Comparison of ENCODE assay signal across 24 cellular contexts in the genomic region with DNA sequence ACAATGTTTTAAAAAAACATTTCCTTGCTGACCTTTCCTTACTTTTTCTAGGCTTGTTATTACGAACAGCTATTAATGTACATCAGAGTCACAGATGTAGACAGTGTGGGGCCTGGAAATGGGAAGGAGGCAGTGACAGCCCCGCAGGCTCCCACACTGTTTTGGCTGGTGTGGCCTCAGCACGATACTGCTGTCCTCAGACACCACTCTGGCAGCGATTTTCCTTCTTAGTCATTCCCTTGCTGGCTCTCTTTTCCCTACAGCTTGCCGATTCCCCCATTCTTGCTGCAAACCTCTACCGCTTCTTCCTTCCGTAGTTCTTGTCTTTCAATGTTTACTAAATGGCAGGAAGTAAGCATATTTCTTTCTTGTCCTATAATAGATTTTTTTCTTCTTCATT.
DNase-seq lines count a peak whose midpoint lies in the region; ATAC-seq and TF ChIP-seq lines count a peak whose summit lies in the region.
"Had no signal": no experiment of that assay in that cellular context is flagged by ENCODE, and none has a peak within 500 bp of the region (broad histone marks: within the 10 kb centered on the region; RNA-seq: fewer than 3 reads in every experiment).

No MANE protein-coding gene starts in this region.

- no peak overlapping the region for H3K4me3 Mint-ChIP-seq in osteocyte (ENCODE audit: unreplicated experiment)
- no peak overlapping the region for H3K4me3 Mint-ChIP-seq in GM23338
- H3K4me3 Mint-ChIP-seq: activated CD4-positive, alpha-beta T cell treated with anti-CD3 and anti-CD28 coated beads, Interleukin-2, amount 10 ng/mL, durations not matched to agents 24 days and 14 days; activated CD8-positive, alpha-beta memory T cell treated with anti-CD3 and anti-CD28 coated beads, Interleukin-2, amount 10 ng/mL, durations not matched to agents 7 days and 5 days; activated naive CD8-positive, alpha-beta T cell; activated T-helper 1 cell treated with anti-CD3 and anti-CD28 coated beads, Interleukin-12 subunit alpha, Interleukin-12 subunit beta, Interleukin-2, Interleukin-4 antibody, amounts not matched to agents 30 ng/mL and 10 ng/mL and 1 ng/mL, durations not matched to agents 14 hours and 24 hours and 36 hours; neural crest cell; T-cell had no signal

- 23 to 54% methylated on average over 7 of the region's 7 CpGs for WGBS in gastroesophageal sphincter (ENCODE audit: low coverage in 1 of 2), 2 donors

- no peaks in the 10 kb centered on the region for H3K9me3 ChIP-seq in gastroesophageal sphincter
- H3K9me3 ChIP-seq: BLaER1, uterus had no signal

- no peaks in the 10 kb centered on the region for H3K79me2 ChIP-seq in GM23338 (replicated peaks; ENCODE audit: insufficient read depth)

- peaks cover 41% of the 10 kb centered on the region for H3K4me1 Mint-ChIP-seq in osteocyte (ENCODE audit: unreplicated experiment)
- peaks cover 4% of the 10 kb centered on the region; the same call in 2 of the 3 replicates for H3K4me1 Mint-ChIP-seq in GM23338
- H3K4me1 Mint-ChIP-seq: activated CD4-positive, alpha-beta T cell treated with anti-CD3 and anti-CD28 coated beads, Interleukin-2, amount 10 ng/mL, durations not matched to agents 24 days and 14 days; activated CD8-positive, alpha-beta memory T cell treated with anti-CD3 and anti-CD28 coated beads, Interleukin-2, amount 10 ng/mL, durations not matched to agents 7 days and 5 days; T-cell had no signal

- no peak for TF ChIP-seq CTCF in gastroesophageal sphincter (IDR thresholded peaks at IDR 0.05)
- TF ChIP-seq CTCF in osteocyte (IDR thresholded peaks at IDR 0.05): no peak
- TF ChIP-seq CTCF in GM23338 (conservative IDR thresholded peaks at IDR 0.05; ENCODE audit: low read depth in 2 of 2): no peak

- H3K27ac ChIP-seq in gastroesophageal sphincter: peak overlapping the region; percentile 58 to 66 (median 62)
- no peak overlapping the region for H3K27ac ChIP-seq in GM23338 (ENCODE audit: low read depth)
- H3K27ac ChIP-seq: BLaER1, foreskin keratinocyte had no signal

- peak overlapping the region; percentile 11 for H3K27ac Mint-ChIP-seq in osteocyte (ENCODE audit: unreplicated experiment)
- no peak overlapping the region; the same call in 1 of the 2 replicates for H3K27ac Mint-ChIP-seq in GM23338
- H3K27ac Mint-ChIP-seq: activated CD4-positive, alpha-beta T cell treated with anti-CD3 and anti-CD28 coated beads, Interleukin-2, amount 10 ng/mL, durations not matched to agents 24 days and 14 days; activated CD8-positive, alpha-beta memory T cell treated with anti-CD3 and anti-CD28 coated beads, Interleukin-2, amount 10 ng/mL, durations not matched to agents 7 days and 5 days; activated naive CD8-positive, alpha-beta T cell; activated T-helper 1 cell treated with anti-CD3 and anti-CD28 coated beads, Interleukin-12 subunit alpha, Interleukin-12 subunit beta, Interleukin-2, Interleukin-4 antibody, amounts not matched to agents 30 ng/mL and 10 ng/mL and 1 ng/mL, durations not matched to agents 14 hours and 24 hours and 36 hours; T-cell had no signal

- H3K4me1 ChIP-seq in gastroesophageal sphincter (peaks cover 6 to 34% (median 12%) of the 10 kb centered on the region in 3 donors), GM23338 (ENCODE audit: insufficient read depth) (no peaks in the 10 kb centered on the region)
- H3K4me1 ChIP-seq: BLaER1 had no signal

- H3K36me3 Mint-ChIP-seq in osteocyte (ENCODE audit: unreplicated experiment) (peaks cover 3% of the 10 kb centered on the region), GM23338 (ENCODE audit: low read depth) (no peaks in the 10 kb centered on the region)
- H3K36me3 Mint-ChIP-seq: activated CD8-positive, alpha-beta memory T cell treated with anti-CD3 and anti-CD28 coated beads, Interleukin-2, amount 10 ng/mL, durations not matched to agents 7 days and 5 days; activated naive CD8-positive, alpha-beta T cell; T-cell had no signal

- no peaks in the 10 kb centered on the region for H3K9me3 Mint-ChIP-seq in osteocyte (ENCODE audit: unreplicated experiment)
- H3K9me3 Mint-ChIP-seq in GM23338: no peaks in the 10 kb centered on the region
- H3K9me3 Mint-ChIP-seq: activated CD4-positive, alpha-beta T cell treated with anti-CD3 and anti-CD28 coated beads, Interleukin-2, amount 10 ng/mL, durations not matched to agents 24 days and 14 days; activated T-helper 1 cell treated with anti-CD3 and anti-CD28 coated beads, Interleukin-12 subunit alpha, Interleukin-12 subunit beta, Interleukin-2, Interleukin-4 antibody, amounts not matched to agents 30 ng/mL and 10 ng/mL and 1 ng/mL, durations not matched to agents 14 hours and 24 hours and 36 hours; neural crest cell; T-cell had no signal

- H3K4me2 ChIP-seq in GM23338: no peak overlapping the region
- H3K4me2 ChIP-seq: BLaER1 had no signal

- intact Hi-C loops in posterior cingulate gyrus (cut with DNase I): no loop called here

- no peak for TF ChIP-seq EP300 in gastroesophageal sphincter (IDR thresholded peaks at IDR 0.05)

- no peak overlapping the region for H2AFZ ChIP-seq in GM23338

- ATAC-seq in gastroesophageal sphincter: peak; percentile 64
- ATAC-seq in GM23338: no peak
- ATAC-seq: activated CD8-positive, alpha-beta memory T cell treated with anti-CD3 and anti-CD28 coated beads, Interleukin-2, amount 10 ng/mL, durations not matched to agents 7 days and 5 days; foreskin keratinocyte; T-cell had no signal

- H3K9me2 ChIP-seq in GM23338 (ENCODE audit: insufficient read depth): no peaks in the 10 kb centered on the region

- no peak for TF ChIP-seq POLR2A in gastroesophageal sphincter (IDR thresholded peaks at IDR 0.05)

- peaks cover 0 to 4% of the 10 kb centered on the region in 2 donors for H3K36me3 ChIP-seq in gastroesophageal sphincter
- no peaks in the 10 kb centered on the region for H3K36me3 ChIP-seq in GM23338 (ENCODE audit: insufficient read depth)
- H3K36me3 ChIP-seq: BLaER1, uterus had no signal

- H3K27me3 Mint-ChIP-seq in osteocyte (ENCODE audit: unreplicated experiment) (no peaks in the 10 kb centered on the region), GM23338 (ENCODE audit: insufficient read depth, low read depth, poor library complexity) (peaks cover 1% of the 10 kb centered on the region)

- no peaks in the 10 kb centered on the region for H3K27me3 ChIP-seq in gastroesophageal sphincter
- H3K27me3 ChIP-seq in GM23338 (ENCODE audit: insufficient read depth): no peaks in the 10 kb centered on the region
- H3K27me3 ChIP-seq: BLaER1, foreskin keratinocyte, uterus had no signal

- H3K4me3 ChIP-seq in gastroesophageal sphincter (no peak overlapping the region), GM23338 (no peak overlapping the region)
- H3K4me3 ChIP-seq: BLaER1, uterus had no signal

- DNase-seq in AG08395 (ENCODE audit: low spot score) (peak; percentile 27), osteocyte (ENCODE audit: extremely low spot score, unreplicated experiment) (no peak), posterior cingulate gyrus (no peak), GM23338 (ENCODE audit: low spot score) (no peak), NCI-H2081 treated with DMSO at 0.1 percent for 48 hours (lab: John Stamatoyannopoulos, UW) (no peak)
- no peak for DNase-seq in effector CD4-positive, alpha-beta T cell
- DNase-seq: activated CD4-positive, alpha-beta T cell treated with anti-CD3 and anti-CD28 coated beads, Interleukin-2, amount 10 ng/mL, durations not matched to agents 24 days and 14 days; activated CD8-positive, alpha-beta memory T cell treated with anti-CD3 and anti-CD28 coated beads, Interleukin-2, amount 10 ng/mL, durations not matched to agents 7 days and 5 days; cortex of kidney; EL; foreskin keratinocyte; kidney; midbrain; NCI-H1417; NCI-H2171 treated with DMSO at 0.1 percent for 48 hours; NCI-H526; T-cell had no signal

- no peaks in the 10 kb centered on the region for H4K20me1 ChIP-seq in GM23338 (replicated peaks; ENCODE audit: insufficient read depth)
- H4K20me1 ChIP-seq: BLaER1 had no signal

- H3F3A ChIP-seq in GM23338 (replicated peaks; ENCODE audit: low read depth): no peaks in the 10 kb centered on the region

TF ChIP-seq in PFSK-1, 5 proteins besides CTCF, POLR2A, EP300 and RAD21 (continues in another document):
- no peak for TF ChIP-seq TAF1 (IDR thresholded peaks at IDR 0.05; ENCODE audit: borderline replicate concordance, insufficient read depth, low read length)

TF ChIP-seq in GM23338, 12 proteins besides CTCF, POLR2A, EP300 and RAD21:
- TF ChIP-seq CREB1 (CRISPR knock-in tag; IDR thresholded peaks at IDR 0.05; ENCODE audit: low read depth): no peak
- TF ChIP-seq STAT1 (IDR thresholded peaks at IDR 0.05; ENCODE audit: unreplicated experiment): no peak
- TF ChIP-seq NANOG (IDR thresholded peaks at IDR 0.05; ENCODE audit: borderline replicate concordance): no peak
